Comparison of ENCODE assay signal across 1 cellular context in genomic region chr3:72446406-72447058, GRCh38.
TF ChIP-seq lines count a peak whose summit lies in the region.

Gene RYBP, minus strand, starts transcription at chr3:72446621.

TF ChIP-seq in HepG2, 621 proteins besides CTCF, POLR2A, EP300 and RAD21 (continued from another document and continues in another):
- TF ChIP-seq AFF4 (CRISPR knock-in tag; IDR thresholded peaks at IDR 0.05) (no peak), MEIS1 (CRISPR knock-in tag; IDR thresholded peaks at IDR 0.05; ENCODE audit: borderline replicate concordance) (no peak), HDAC2 (CRISPR knock-in tag; IDR thresholded peaks at IDR 0.05) (no peak), CCAR2 (optimal IDR thresholded peaks at IDR 0.05; ENCODE audit: low read depth, low read length) (no peak), ZNF740 (CRISPR knock-in tag; IDR thresholded peaks at IDR 0.05) (no peak), JUN (CRISPR knock-in tag; IDR thresholded peaks at IDR 0.05) (no peak), ZNF343 (CRISPR knock-in tag; IDR thresholded peaks at IDR 0.05) (0 out of 2 replicates have a peak, but pooled peaks have one; percentile 39), NFKBIZ (CRISPR knock-in tag; IDR thresholded peaks at IDR 0.05) (no peak), FOXC1 (CRISPR knock-in tag; IDR thresholded peaks at IDR 0.05; ENCODE audit: borderline replicate concordance) (0 out of 2 replicates have a peak, but pooled peaks have one; percentile 27), ZNF543 (CRISPR knock-in tag; IDR thresholded peaks at IDR 0.05) (no peak), ZNF615 (CRISPR knock-in tag; IDR thresholded peaks at IDR 0.05; ENCODE audit: borderline replicate concordance) (0 out of 2 replicates have a peak, but pooled peaks have one; percentile 54), CHD4 (IDR thresholded peaks at IDR 0.05; ENCODE audit: borderline replicate concordance, low read length) (no peak), NFKB2 (CRISPR knock-in tag; IDR thresholded peaks at IDR 0.05; ENCODE audit: borderline replicate concordance) (no peak), ZFP90 (CRISPR knock-in tag; IDR thresholded peaks at IDR 0.05; ENCODE audit: borderline replicate concordance) (no peak), ZNF34 (CRISPR knock-in tag; IDR thresholded peaks at IDR 0.05; ENCODE audit: borderline replicate concordance) (no peak), SMARCE1 (IDR thresholded peaks at IDR 0.05; ENCODE audit: borderline replicate concordance) (no peak), HNRNPUL1 (IDR thresholded peaks at IDR 0.05; ENCODE audit: low read depth, low read length) (no peak), TEAD2 (CRISPR knock-in tag; IDR thresholded peaks at IDR 0.05) (no peak), SRY (CRISPR knock-in tag; IDR thresholded peaks at IDR 0.05) (no peak), ZNF646 (CRISPR knock-in tag; IDR thresholded peaks at IDR 0.05) (no peak), STAG1 (CRISPR knock-in tag; IDR thresholded peaks at IDR 0.05) (0 out of 2 replicates have a peak, but pooled peaks have one; percentile 3), ZNF777 (CRISPR knock-in tag; IDR thresholded peaks at IDR 0.05) (0 out of 2 replicates have a peak, but pooled peaks have one; percentile 4), RFX5 (IDR thresholded peaks at IDR 0.05; ENCODE audit: low read depth, low read length) (no peak), THAP7 (CRISPR knock-in tag; IDR thresholded peaks at IDR 0.05) (no peak), HNF4A (CRISPR knock-in tag; IDR thresholded peaks at IDR 0.05) (no peak), UBTF (CRISPR knock-in tag; IDR thresholded peaks at IDR 0.05) (peak; percentile 66; the same call in 1 of the 2 replicates), YEATS4 (CRISPR knock-in tag; IDR thresholded peaks at IDR 0.05; ENCODE audit: borderline replicate concordance) (no peak; the same call in 1 of the 2 replicates), ZNF18 (CRISPR knock-in tag; IDR thresholded peaks at IDR 0.05; ENCODE audit: insufficient replicate concordance) (no peak), HNRNPK (IDR thresholded peaks at IDR 0.05; ENCODE audit: low read depth, low read length, poor library complexity, severe bottlenecking) (peak; percentile 38), ZFP91 (CRISPR knock-in tag; IDR thresholded peaks at IDR 0.05; ENCODE audit: borderline replicate concordance) (0 out of 2 replicates have a peak, but pooled peaks have one; percentile 9), CC2D1A (CRISPR knock-in tag; IDR thresholded peaks at IDR 0.05) (no peak), ETV5 (CRISPR knock-in tag; IDR thresholded peaks at IDR 0.05; ENCODE audit: borderline replicate concordance) (0 out of 2 replicates have a peak, but pooled peaks have one; percentile 14), ZNF800 (CRISPR knock-in tag; IDR thresholded peaks at IDR 0.05) (no peak), REPIN1 (CRISPR knock-in tag; IDR thresholded peaks at IDR 0.05; ENCODE audit: borderline replicate concordance, low read depth) (no peak), ZNF513 (CRISPR knock-in tag; conservative IDR thresholded peaks at IDR 0.05) (no peak), PHF8 (CRISPR knock-in tag; IDR thresholded peaks at IDR 0.05) (peak; percentile 11; the same call in 1 of the 2 replicates), ZNF552 (CRISPR knock-in tag; IDR thresholded peaks at IDR 0.05; ENCODE audit: borderline replicate concordance) (no peak), ZSCAN12 (CRISPR knock-in tag; IDR thresholded peaks at IDR 0.05) (no peak), ZNF564 (CRISPR knock-in tag; IDR thresholded peaks at IDR 0.05) (no peak), HES4 (CRISPR knock-in tag; IDR thresholded peaks at IDR 0.05; ENCODE audit: borderline replicate concordance) (no peak), POLR2G (IDR thresholded peaks at IDR 0.05; ENCODE audit: low read depth, low read length) (no peak; the same call in 1 of the 2 replicates), ZNF205 (CRISPR knock-in tag; IDR thresholded peaks at IDR 0.05) (no peak), GATAD1 (CRISPR knock-in tag; IDR thresholded peaks at IDR 0.05) (no peak)
